In the genomic region with DNA sequence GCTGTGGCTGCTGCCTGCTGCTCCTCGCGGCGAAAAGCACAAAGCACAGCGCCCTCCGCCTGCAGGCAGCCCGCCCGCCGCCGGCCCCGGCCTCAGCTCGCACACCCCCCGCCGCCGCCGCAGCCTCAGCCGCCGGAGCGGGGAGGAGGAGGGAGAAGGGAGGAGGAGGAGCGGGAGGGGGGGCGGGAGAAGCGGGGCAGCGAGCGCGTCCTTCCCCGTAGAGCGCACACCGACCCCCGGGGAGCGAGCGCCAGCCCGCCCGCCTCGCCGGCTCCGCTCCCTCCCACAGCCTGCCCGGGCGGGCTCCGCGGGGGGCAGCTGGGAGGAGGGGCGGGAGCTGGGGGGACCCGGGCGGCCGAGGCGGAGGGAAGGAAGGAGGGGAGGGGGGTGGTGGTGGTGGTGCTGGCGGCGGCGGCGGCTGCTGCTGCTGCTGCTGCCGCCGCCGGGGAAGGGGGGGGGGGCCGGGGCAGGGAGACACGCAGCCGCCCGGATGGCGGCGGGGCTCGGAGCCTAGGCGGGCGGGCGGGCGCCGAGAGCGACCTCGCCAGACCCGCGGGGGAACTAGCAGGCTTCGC, we compare ENCODE assay signal across 8 cellular contexts. TPM values are rescaled to one million over a fixed set of nuclear protein-coding genes. Genes with fewer than 3 reads are reported as not detected.
DNase-seq lines count a peak whose midpoint lies in the region; ATAC-seq and TF ChIP-seq lines count a peak whose summit lies in the region.

A gene with protein sequence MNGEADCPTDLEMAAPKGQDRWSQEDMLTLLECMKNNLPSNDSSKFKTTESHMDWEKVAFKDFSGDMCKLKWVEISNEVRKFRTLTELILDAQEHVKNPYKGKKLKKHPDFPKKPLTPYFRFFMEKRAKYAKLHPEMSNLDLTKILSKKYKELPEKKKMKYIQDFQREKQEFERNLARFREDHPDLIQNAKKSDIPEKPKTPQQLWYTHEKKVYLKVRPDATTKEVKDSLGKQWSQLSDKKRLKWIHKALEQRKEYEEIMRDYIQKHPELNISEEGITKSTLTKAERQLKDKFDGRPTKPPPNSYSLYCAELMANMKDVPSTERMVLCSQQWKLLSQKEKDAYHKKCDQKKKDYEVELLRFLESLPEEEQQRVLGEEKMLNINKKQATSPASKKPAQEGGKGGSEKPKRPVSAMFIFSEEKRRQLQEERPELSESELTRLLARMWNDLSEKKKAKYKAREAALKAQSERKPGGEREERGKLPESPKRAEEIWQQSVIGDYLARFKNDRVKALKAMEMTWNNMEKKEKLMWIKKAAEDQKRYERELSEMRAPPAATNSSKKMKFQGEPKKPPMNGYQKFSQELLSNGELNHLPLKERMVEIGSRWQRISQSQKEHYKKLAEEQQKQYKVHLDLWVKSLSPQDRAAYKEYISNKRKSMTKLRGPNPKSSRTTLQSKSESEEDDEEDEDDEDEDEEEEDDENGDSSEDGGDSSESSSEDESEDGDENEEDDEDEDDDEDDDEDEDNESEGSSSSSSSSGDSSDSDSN (minus strand): TSS at position 40 of the 575 bp plus-strand sequence. CDS start 1,446 bp downstream, outside the sequence.

- DNase-seq in Caco-2, result peak; percentile 62 to 78
- peak; percentile 86 for DNase-seq in NB4 (ENCODE audit: low read depth)
- DNase-seq in T-helper 2 cell treated with Interferon-gamma antibody and Interleukin-4, amounts not matched to agents 5 μg/mL and 100 μg/mL, for 36 hours (ENCODE audit: low spot score), result no peak
- peak; percentile 36 for DNase-seq in brain microvascular endothelial cell
- peak; percentile 86 for DNase-seq in sigmoid colon

- in situ Hi-C loops in brain microvascular endothelial cell (cut with HindIII; ENCODE audit: low pct_ligation_motif_present, low sequenced_read_pairs), result no loop called here

- CTCF ChIA-PET in Caco-2 (lab: Charles Lee), result interaction anchor here (0.7 to 1.8 kb wide), 2 partner anchors 32 to 107 kb away, joined by 3 to 5 read pairs; no protein-coding TSS in a partner anchor

- no peaks in the 10 kb centered on the region for H3K27me3 ChIP-seq in Caco-2 (replicated peaks; ENCODE audit: control insufficient read depth, insufficient read depth, low read length)
- H3K27me3 ChIP-seq in brain microvascular endothelial cell (replicated peaks), result no peaks in the 10 kb centered on the region
- H3K27me3 ChIP-seq in sigmoid colon, result no peaks in the 10 kb centered on the region

- 0 to 1% methylated on average over 68 of the region's 68 CpGs for WGBS in sigmoid colon, 2 donors

- peaks cover 9% of the 10 kb centered on the region for H3K4me1 ChIP-seq in Caco-2
- H3K4me1 ChIP-seq in sigmoid colon, result peaks cover 3 to 52% (median 39%) of the 10 kb centered on the region in 4 donors

- peak within 1 kb of the TSS; percentile 97 for H3K4me3 Mint-ChIP-seq in Caco-2 (ENCODE audit: unreplicated experiment)
- H3K4me3 Mint-ChIP-seq in T-helper 2 cell treated with Interferon-gamma antibody and Interleukin-4, amounts not matched to agents 5 μg/mL and 100 μg/mL, for 36 hours, result peak within 1 kb of the TSS; percentile 98

- no peak for TF ChIP-seq EP300 in sigmoid colon (IDR thresholded peaks at IDR 0.05)

- H3K9me3 ChIP-seq in Caco-2 (no peaks in the 10 kb centered on the region), sigmoid colon (no peaks in the 10 kb centered on the region)

- H3K36me3 ChIP-seq in Caco-2 (ENCODE audit: control insufficient read depth, insufficient read depth, low read length) (peaks cover 10% of the 10 kb centered on the region), brain microvascular endothelial cell (replicated peaks) (peaks cover 25% of the 10 kb centered on the region), sigmoid colon (peaks cover 18 to 26% (median 21%) of the 10 kb centered on the region in 4 donors)

- peak within 1 kb of the TSS; percentile 86 for H3K27ac ChIP-seq in brain microvascular endothelial cell
- peak within 1 kb of the TSS; percentile 99 to 100 (median 100) for H3K27ac ChIP-seq in sigmoid colon

- H3K4me3 ChIP-seq in Caco-2 (ENCODE audit: low read depth, low read length), result peak within 1 kb of the TSS; percentile 98
- H3K4me3 ChIP-seq in NB4 (ENCODE audit: low read depth, low read length), result peak within 1 kb of the TSS; percentile 71
- H3K4me3 ChIP-seq in brain microvascular endothelial cell (ENCODE audit: low read depth, low read length), result peak within 1 kb of the TSS; percentile 82
- H3K4me3 ChIP-seq in iPS-11a (ENCODE audit: low read depth, low read length), result peak within 1 kb of the TSS; percentile 80
- H3K4me3 ChIP-seq in sigmoid colon, result peak within 1 kb of the TSS; percentile 93 to 98 (median 96)

- peaks cover 7% of the 10 kb centered on the region for H3K4me1 Mint-ChIP-seq in Caco-2 (ENCODE audit: low read depth, unreplicated experiment)
- peaks cover 32% of the 10 kb centered on the region for H3K4me1 Mint-ChIP-seq in T-helper 2 cell treated with Interferon-gamma antibody and Interleukin-4, amounts not matched to agents 5 μg/mL and 100 μg/mL, for 36 hours (ENCODE audit: low read depth)

- POLR2A ChIA-PET in Caco-2 (lab: Charles Lee), result interaction anchor here (0.6 to 2.6 kb wide), 4 partner anchors 11 to 111 kb away, joined by 4 to 9 read pairs (median 4); partner anchors contain the start of genes RUNDC3A and TMUB2

- BruUV-seq in Caco-2 (replicated peaks; lab: Mats Ljungman, UMichigan), result no TSS peak

- intact Hi-C loops in Caco-2 (cut with micrococcal nuclease; ENCODE audit: unreplicated experiment), result loop anchor here (2.0 to 5.0 kb wide), 2 partner anchors 88 to 105 kb away; partner anchors contain the start of genes RUNDC3A and SLC25A39
- intact Hi-C loops in sigmoid colon (cut with DNase I), result loop anchor here (5.0 to 10.0 kb wide), 2 partner anchors 77 to 285 kb away; partner anchors contain the start of genes GPATCH8 and HROB

- peak; percentile 19 for TF ChIP-seq POLR2A in NB4 (IDR thresholded peaks at IDR 0.05; ENCODE audit: extremely low read depth, insufficient read length)
- no peak for TF ChIP-seq POLR2A in sigmoid colon (IDR thresholded peaks at IDR 0.05)

- peaks cover 42% of the 10 kb centered on the region for H3K36me3 Mint-ChIP-seq in Caco-2 (ENCODE audit: insufficient read depth, unreplicated experiment)
- H3K36me3 Mint-ChIP-seq in T-helper 2 cell treated with Interferon-gamma antibody and Interleukin-4, amounts not matched to agents 5 μg/mL and 100 μg/mL, for 36 hours (ENCODE audit: low read depth), result peaks cover 39% of the 10 kb centered on the region

- peak; percentile 6 for ATAC-seq in GM21825 (IDR thresholded peaks at IDR 0.05; ENCODE audit: unreplicated experiment)
- ATAC-seq in HG02610 (IDR thresholded peaks at IDR 0.05; ENCODE audit: unreplicated experiment), result no peak

- no peaks in the 10 kb centered on the region for H3K27me3 Mint-ChIP-seq in Caco-2 (ENCODE audit: insufficient read depth, unreplicated experiment)
- no peaks in the 10 kb centered on the region for H3K27me3 Mint-ChIP-seq in T-helper 2 cell treated with Interferon-gamma antibody and Interleukin-4, amounts not matched to agents 5 μg/mL and 100 μg/mL, for 36 hours (ENCODE audit: low read depth)

- TF ChIP-seq CTCF in Caco-2 (IDR thresholded peaks at IDR 0.05; ENCODE audit: insufficient read depth in 1 of 2, low read depth in 1 of 2, low read length in 1 of 2, severe bottlenecking in 1 of 2, unreplicated experiment in 1 of 2) (no peak), NB4 (IDR thresholded peaks at IDR 0.05; ENCODE audit: low read depth, low read length) (no peak), brain microvascular endothelial cell (IDR thresholded peaks at IDR 0.05; ENCODE audit: low read depth, low read length, missing control alignments) (peak; percentile 2), sigmoid colon (IDR thresholded peaks at IDR 0.05) (no peak)

- no peaks in the 10 kb centered on the region for H3K9me3 Mint-ChIP-seq in Caco-2 (ENCODE audit: unreplicated experiment)
- H3K9me3 Mint-ChIP-seq in T-helper 2 cell treated with Interferon-gamma antibody and Interleukin-4, amounts not matched to agents 5 μg/mL and 100 μg/mL, for 36 hours, result no peaks in the 10 kb centered on the region

- peak within 1 kb of the TSS; percentile 69 for H3K27ac Mint-ChIP-seq in Caco-2 (ENCODE audit: unreplicated experiment)
- peak within 1 kb of the TSS; percentile 98 for H3K27ac Mint-ChIP-seq in T-helper 2 cell treated with Interferon-gamma antibody and Interleukin-4, amounts not matched to agents 5 μg/mL and 100 μg/mL, for 36 hours

RNA-seq across cellular contexts. Expression of the gene that starts here (rescaled TPM):
- total RNA-seq in Caco-2 (2022) (66.0 and 74.3 TPM in 2 replicates), sigmoid colon (10 to 100 TPM; 43.4 to 58.4 (median 52.5) TPM)
- 10 to 100 TPM; 26.8 to 55.0 (median 28.2) TPM for polyA plus RNA-seq in sigmoid colon
